Comparison of ENCODE assay signal across 15 cellular contexts in genomic region chr16:15990902-15991301, GRCh38. TPM values are rescaled to one million over a fixed set of nuclear protein-coding genes. Genes with fewer than 3 reads are reported as not detected.
DNase-seq lines count a peak whose midpoint lies in the region; ATAC-seq and TF ChIP-seq lines count a peak whose summit lies in the region.
"Had no signal": no experiment of that assay in that cellular context is flagged by ENCODE, and none has a peak within 500 bp of the region (broad histone marks: within the 10 kb centered on the region; RNA-seq: fewer than 3 reads in every experiment).

No MANE protein-coding gene starts in this region.

- peaks cover 31 to 49% of the 10 kb centered on the region in 2 donors for H3K36me3 Mint-ChIP-seq in stimulated activated naive B cell treated with anti-CD40 and anti-IgM and Interleukin-4, amounts not matched to agents 10 μg/mL and 1 μg/mL and 100 μg/mL, for 72 hours

- ATAC-seq in Panc1 (no peak), gastroesophageal sphincter (no peak), GM18517 (IDR thresholded peaks at IDR 0.05; ENCODE audit: unreplicated experiment) (no peak), omental fat pad (ENCODE audit: low FRiP score) (no peak)
- no peak for ATAC-seq in stimulated activated naive B cell treated with anti-CD40 and anti-IgM and Interleukin-4, amounts not matched to agents 10 μg/mL and 1 μg/mL and 100 μg/mL, for 72 hours (replicated peaks)

- BruUV-seq in Panc1 (replicated peaks; lab: Mats Ljungman, UMichigan) = no TSS peak

- H3K4me1 ChIP-seq in Panc1 (ENCODE audit: control insufficient read depth, insufficient read depth, low read length) (peaks cover 91% of the 10 kb centered on the region), gastroesophageal sphincter (peaks cover 0 to 97% (median 25%) of the 10 kb centered on the region in 3 donors)
- H3K4me1 ChIP-seq: HAP-1 had no signal

- peak overlapping the region; percentile 51 for H3K27ac Mint-ChIP-seq in stimulated activated naive B cell treated with anti-CD40 and anti-IgM and Interleukin-4, amounts not matched to agents 10 μg/mL and 1 μg/mL and 100 μg/mL, for 72 hours

- H3K4me3 Mint-ChIP-seq in stimulated activated naive B cell treated with anti-CD40 and anti-IgM and Interleukin-4, amounts not matched to agents 10 μg/mL and 1 μg/mL and 100 μg/mL, for 72 hours = no peak overlapping the region

- no peaks in the 10 kb centered on the region for H3K9me3 ChIP-seq in Panc1 (ENCODE audit: control insufficient read depth, insufficient read depth, low read depth, low read length)
- no peaks in the 10 kb centered on the region for H3K9me3 ChIP-seq in gastroesophageal sphincter
- H3K9me3 ChIP-seq: HAP-1 had no signal

- TF ChIP-seq CTCF in Panc1 (IDR thresholded peaks at IDR 0.05) (no peak), gastroesophageal sphincter (IDR thresholded peaks at IDR 0.05) (no peak), omental fat pad (IDR thresholded peaks at IDR 0.05) (no peak)

- in situ Hi-C loops in Panc1 (cut with HindIII; ENCODE audit: low pct_unique_long_range_greater_than_20kb, low sequenced_read_pairs) = no loop called here

- intact Hi-C loops in Panc1 (cut with micrococcal nuclease; ENCODE audit: unreplicated experiment) = loop anchor here (5.0 to 10.0 kb wide), 2 partner anchors 39 to 116 kb away; no protein-coding TSS in a partner anchor

- POLR2A ChIA-PET in Panc1 (lab: Charles Lee) = interaction anchor here (0.6 kb wide), 1 partner anchor 167 kb away, joined by 3 read pairs; no protein-coding TSS in a partner anchor

- H3K36me3 ChIP-seq in Panc1 (ENCODE audit: control insufficient read depth, insufficient read depth, low read length) = no peaks in the 10 kb centered on the region; the same call in 1 of the 2 replicates
- no peaks in the 10 kb centered on the region for H3K36me3 ChIP-seq in gastroesophageal sphincter
- H3K36me3 ChIP-seq: HAP-1 had no signal

- H3K27me3 ChIP-seq in Panc1 (ENCODE audit: control insufficient read depth, insufficient read depth, low read length) (no peaks in the 10 kb centered on the region), gastroesophageal sphincter (no peaks in the 10 kb centered on the region)

- no peaks in the 10 kb centered on the region for H3K9me3 Mint-ChIP-seq in stimulated activated naive B cell treated with anti-CD40 and anti-IgM and Interleukin-4, amounts not matched to agents 10 μg/mL and 1 μg/mL and 100 μg/mL, for 72 hours

- peaks cover 37 to 75% of the 10 kb centered on the region in 2 donors for H3K4me1 Mint-ChIP-seq in stimulated activated naive B cell treated with anti-CD40 and anti-IgM and Interleukin-4, amounts not matched to agents 10 μg/mL and 1 μg/mL and 100 μg/mL, for 72 hours

- TF ChIP-seq POLR2A in gastroesophageal sphincter (IDR thresholded peaks at IDR 0.05) = no peak

- 80 to 88% methylated on average over 2 to 6 of the region's 14 CpGs for WGBS in gastroesophageal sphincter (ENCODE audit: low coverage in 1 of 2), 2 donors

- peak; percentile 35 for DNase-seq in NCI-H82 (lab: John Stamatoyannopoulos, UW)
- DNase-seq in NCI-H82 treated with DMSO at 0.1 percent for 48 hours (lab: John Stamatoyannopoulos, UW; ENCODE audit: unreplicated experiment) = no peak
- DNase-seq in Panc1 (ENCODE audit: low read depth, low spot score) = no peak
- DNase-seq in stimulated activated naive B cell treated with anti-CD40 and anti-IgM and Interleukin-4, amounts not matched to agents 10 μg/mL and 1 μg/mL and 100 μg/mL, for 72 hours = no peak
- no peak for DNase-seq in NCI-H128 (lab: John Stamatoyannopoulos, UW; ENCODE audit: unreplicated experiment)
- DNase-seq in omental fat pad (ENCODE audit: low spot score) = no peak
- DNase-seq: 8988T, DMS153, NCI-H146, NCI-H2227 treated with DMSO at 0.1 percent for 48 hours, NCI-H526 treated with DMSO at 0.1 percent for 48 hours had no signal

- H3K27ac ChIP-seq in Panc1 (ENCODE audit: low read length) (peak overlapping the region; percentile 97), gastroesophageal sphincter (peak overlapping the region in 3 of 4 donors; percentile 81 to 85 (median 83))
- H3K27ac ChIP-seq: C4-2B had no signal

- CTCF ChIA-PET in Panc1 (lab: Charles Lee) = interaction anchor here (0.6 to 1.0 kb wide), 2 partner anchors 30 to 116 kb away, joined by 4 to 8 read pairs; no protein-coding TSS in a partner anchor

- no peak for TF ChIP-seq EP300 in gastroesophageal sphincter (IDR thresholded peaks at IDR 0.05)

- no peaks in the 10 kb centered on the region for H3K27me3 Mint-ChIP-seq in stimulated activated naive B cell treated with anti-CD40 and anti-IgM and Interleukin-4, amounts not matched to agents 10 μg/mL and 1 μg/mL and 100 μg/mL, for 72 hours

- H3K4me3 ChIP-seq in Panc1 (ENCODE audit: low read depth in 2 of 2, low read length in 2 of 2) (no peak overlapping the region), gastroesophageal sphincter (no peak overlapping the region)
- H3K4me3 ChIP-seq: HAP-1 had no signal

RNA-seq across cellular contexts. Expression of gene ABCC1, which starts 41.5 kb away (rescaled TPM):
- total RNA-seq in Panc1 (2021; ENCODE audit: unreplicated experiment) (296 TPM), gastroesophageal sphincter (100 to 1,000 TPM in 1 of 4 donors, 10 to 100 TPM in 3; 50.8 to 122 (median 63.1) TPM), omental fat pad (10 to 100 TPM; 21.8 to 53.2 (median 36.3) TPM)
- 397 TPM for polyA plus RNA-seq in Panc1 (2012; ENCODE audit: insufficient read length)
